Comparison of ENCODE assay signal across 8 cellular contexts in the genomic region with DNA sequence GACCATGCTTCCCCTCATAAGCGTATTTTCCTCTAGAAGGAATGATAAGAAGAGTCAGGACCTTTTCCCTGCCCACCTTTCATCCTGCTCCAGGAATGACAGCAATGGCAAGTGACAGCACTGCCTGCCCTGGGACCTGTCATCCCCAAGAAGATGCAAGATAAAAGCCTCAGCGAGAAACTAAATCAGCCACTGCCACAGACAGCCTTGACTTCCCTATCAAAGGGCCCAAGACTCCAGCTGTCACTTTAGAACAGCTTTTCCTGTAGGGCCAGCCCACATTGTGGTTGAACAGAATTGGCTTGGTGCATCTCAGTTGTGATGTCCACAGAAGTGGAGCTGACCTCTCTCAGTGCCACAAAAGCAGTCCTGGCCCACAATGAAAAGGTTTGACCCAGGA. TPM values are rescaled to one million over a fixed set of nuclear protein-coding genes. Genes with fewer than 3 reads are reported as not detected.
A peak's percentile ranks its signal among the peaks of the same experiment; 100 is the strongest.
DNase-seq lines count a peak whose midpoint lies in the region; ATAC-seq and TF ChIP-seq lines count a peak whose summit lies in the region.

No MANE protein-coding gene starts in this region.

- TF ChIP-seq CTCF in KMS-11 (conservative IDR thresholded peaks at IDR 0.05; ENCODE audit: low read depth, low read length) (no peak), brain (conservative IDR thresholded peaks at IDR 0.05) (no peak)

- H3K36me3 ChIP-seq in BLaER1 (peaks cover 24% of the 10 kb centered on the region), KMS-11 (ENCODE audit: insufficient read depth) (no peaks in the 10 kb centered on the region)

- no peaks in the 10 kb centered on the region for H3K9me3 ChIP-seq in BLaER1

- peak overlapping the region; percentile 97 to 99 (median 98) for H3K4me3 Mint-ChIP-seq in brain
- peak overlapping the region; percentile 91 to 99 (median 98) for H3K4me3 Mint-ChIP-seq in naive B cell

- no peak overlapping the region for H2AFZ ChIP-seq in KMS-11 (ENCODE audit: low read depth)

- DNase-seq in naive B cell (no peak), kidney glomerular epithelial cell (lab: John Stamatoyannopoulos, UW) (no peak)
- no peak for DNase-seq in stimulated activated naive CD4-positive, alpha-beta T cell treated with Interleukin-2 at 50 U/mL for 16 hours (lab: John Stamatoyannopoulos, UW)
- DNase-seq in stimulated activated CD4-positive, alpha-beta T cell treated with anti-CD3 and anti-CD28 coated beads, Interleukin-2, amount 100 ng/mL, for 48 hours, result no peak

- ATAC-seq in naive B cell (ENCODE audit: low read depth in 2 of 2) (no peak), HG03196 (IDR thresholded peaks at IDR 0.05; ENCODE audit: unreplicated experiment) (no peak)

- peak overlapping the region; percentile 97 for H3K4me3 ChIP-seq in BLaER1
- H3K4me3 ChIP-seq in KMS-11 (IDR thresholded peaks at IDR 0.05; ENCODE audit: insufficient read depth, low read depth, low read length), result no peak overlapping the region

- H3K9me3 Mint-ChIP-seq in brain, result peaks cover 0 to 1% (median 0%) of the 10 kb centered on the region in 5 experiments
- H3K9me3 Mint-ChIP-seq in naive B cell, result no peaks in the 10 kb centered on the region

- no peaks in the 10 kb centered on the region for H3K27me3 ChIP-seq in BLaER1
- no peaks in the 10 kb centered on the region for H3K27me3 ChIP-seq in KMS-11 (ENCODE audit: insufficient read depth, low read depth)

- H3K27ac ChIP-seq in BLaER1 (peak overlapping the region; percentile 94), KMS-11 (no peak overlapping the region; the same call in 1 of the 2 replicates)

- H3K4me2 ChIP-seq in BLaER1 (peak overlapping the region; percentile 94), KMS-11 (peak overlapping the region; percentile 76)

- H3K4me1 Mint-ChIP-seq in brain (peaks cover 38% of the 10 kb centered on the region), naive B cell (peaks cover 31 to 57% (median 37%) of the 10 kb centered on the region in 3 donors)

- H3K36me3 Mint-ChIP-seq in brain, result peaks cover 14% of the 10 kb centered on the region
- H3K36me3 Mint-ChIP-seq in naive B cell, result no peaks in the 10 kb centered on the region

- peak overlapping the region; percentile 96 for H3K9ac ChIP-seq in BLaER1
- H3K9ac ChIP-seq in KMS-11, result peak overlapping the region; percentile 79; the same call in 1 of the 2 replicates

- H4K20me1 ChIP-seq in BLaER1 (peaks cover 16% of the 10 kb centered on the region; the same call in 1 of the 2 replicates), KMS-11 (ENCODE audit: insufficient read depth) (no peaks in the 10 kb centered on the region)

- H3K27ac Mint-ChIP-seq in brain (peak overlapping the region; percentile 51 to 99 (median 98)), naive B cell (peak overlapping the region; percentile 36 to 99 (median 94))

- peaks cover 63% of the 10 kb centered on the region for H3K4me1 ChIP-seq in BLaER1
- H3K4me1 ChIP-seq in KMS-11 (ENCODE audit: low read depth, poor library complexity, severe bottlenecking), result peaks cover 54% of the 10 kb centered on the region

- peaks cover 14% of the 10 kb centered on the region for H3K27me3 Mint-ChIP-seq in brain
- no peaks in the 10 kb centered on the region for H3K27me3 Mint-ChIP-seq in naive B cell

- H3K79me2 ChIP-seq in KMS-11 (ENCODE audit: insufficient read depth, low read depth), result peaks cover 56% of the 10 kb centered on the region

RNA-seq across cellular contexts. Expression of gene RAB8A, which starts 1.1 kb away (rescaled TPM):
- polyA plus RNA-seq in brain (ENCODE audit: insufficient read depth, low read depth, low replicate concordance) (47.7 TPM), naive B cell (ENCODE audit: low read depth in 6 of 6) (100 to 1,000 TPM in 5 of 6 donors, 10 to 100 TPM in 1; 98.8 to 134 (median 112) TPM)

RNA-seq across cellular contexts. Expression of gene HSH2D, which starts 30.7 kb away (rescaled TPM):
- polyA plus RNA-seq in brain (ENCODE audit: insufficient read depth, low read depth, low replicate concordance) (0.17 TPM), naive B cell (ENCODE audit: low read depth in 6 of 6) (10 to 100 TPM; 25.7 to 53.2 (median 40.1) TPM)

RNA-seq across cellular contexts. Expression of gene TPM4, which starts 36.5 kb away (rescaled TPM):
- polyA plus RNA-seq in brain (ENCODE audit: insufficient read depth, low read depth, low replicate concordance) (171 TPM), naive B cell (ENCODE audit: low read depth in 6 of 6) (10 to 100 TPM; 53.6 to 85.7 (median 76.7) TPM)

Comparison
In these comparisons a context has a peak if more than half of its experiments do, and no peak if none do; other contexts are left out.
1. RNA of gene HSH2D, which starts 30.7 kb away (polyA plus RNA-seq): 25.7 to 53.2 TPM in naive B cell; 0.17 TPM in brain (single experiment); every median in the first group is over 10 times any median in the second.